In the genomic region with DNA sequence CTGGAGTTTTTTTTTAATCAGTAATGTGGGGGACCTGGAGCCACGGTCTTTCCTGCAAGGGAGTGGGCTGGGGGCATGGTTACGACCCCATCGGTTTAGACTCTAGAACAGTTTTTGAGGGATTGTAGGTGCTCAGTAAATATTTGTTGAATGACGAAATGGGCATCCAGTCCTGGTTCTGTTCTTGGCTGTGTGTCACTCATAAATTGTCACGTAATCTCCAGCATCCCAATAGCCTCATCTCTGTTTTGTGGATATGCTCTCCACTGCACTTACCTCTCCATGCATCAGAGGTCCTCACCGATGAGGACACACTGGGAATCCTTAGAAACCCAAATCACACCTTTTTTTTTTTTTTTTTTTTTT, we compare ENCODE assay signal across 8 cellular contexts. TPM values are rescaled to one million over a fixed set of nuclear protein-coding genes. Genes with fewer than 3 reads are reported as not detected.
DNase-seq lines count a peak whose midpoint lies in the region; ATAC-seq, FAIRE-seq and TF ChIP-seq lines count a peak whose summit lies in the region.

No MANE protein-coding gene starts in this region.

- DNase-seq in DMS53 treated with DMSO at 0.1 percent for 48 hours (lab: John Stamatoyannopoulos, UW; ENCODE audit: unreplicated experiment) (peak; percentile 24), PC-3 (peak; percentile 11), esophagus muscularis mucosa (ENCODE audit: extremely low spot score) (no peak), psoas muscle (no peak), germinal center (ENCODE audit: low spot score) (no peak), NCI-H2029 (lab: John Stamatoyannopoulos, UW) (no peak), frontal cortex (ENCODE audit: low spot score in 2 of 2) (no peak)

- CTCF ChIA-PET in PC-3 (lab: Charles Lee) = interaction anchor here (0.8 to 1.9 kb wide), 2 partner anchors 24 to 71 kb away, joined by 3 to 11 read pairs; no protein-coding TSS in a partner anchor

- peak overlapping the region; percentile 91 for H3K4me2 ChIP-seq in PC-3 (ENCODE audit: low read length)

- no TSS peak for BruUV-seq in PC-3 (replicated peaks; lab: Mats Ljungman, UMichigan)

- H3K9me2 ChIP-seq in PC-3 (replicated peaks; ENCODE audit: low read length) = no peaks in the 10 kb centered on the region

- peak; percentile 41 for ATAC-seq in PC-3
- ATAC-seq in psoas muscle = peak in 3 of 4 donors; percentile 1 to 11 (median 7)
- ATAC-seq in GM21723 (IDR thresholded peaks at IDR 0.05; ENCODE audit: unreplicated experiment) = no peak

- H3K9ac ChIP-seq in PC-3 (ENCODE audit: low read length) = no peak overlapping the region

- POLR2A ChIA-PET in PC-3 (lab: Charles Lee; ENCODE audit: unreplicated experiment) = no interaction called here

- TF ChIP-seq POLR2A in esophagus muscularis mucosa (IDR thresholded peaks at IDR 0.05; ENCODE audit: low read depth) = no peak

- no peaks in the 10 kb centered on the region for H3K27me3 ChIP-seq in PC-3 (ENCODE audit: low read length)
- H3K27me3 ChIP-seq in esophagus muscularis mucosa = no peaks in the 10 kb centered on the region
- no peaks in the 10 kb centered on the region for H3K27me3 ChIP-seq in psoas muscle (ENCODE audit: insufficient read depth in 3 of 3, low read length in 2 of 3)

- no peak for FAIRE-seq in frontal cortex (lab: Jason Lieb, UNC)

- WGBS in esophagus muscularis mucosa = 85% methylated on average over 6 of the region's 6 CpGs
- WGBS in psoas muscle, 3 donors = 70 to 80% (median 71%) methylated on average over 6 of the region's 6 CpGs

- H3K4me3 ChIP-seq in PC-3 (ENCODE audit: low read length) (peak overlapping the region; percentile 78), esophagus muscularis mucosa (peak overlapping the region; percentile 68 to 75 (median 74)), psoas muscle (peak overlapping the region; percentile 95)

- no peaks in the 10 kb centered on the region for H4K20me1 ChIP-seq in PC-3 (ENCODE audit: low read length)

- no peaks in the 10 kb centered on the region for H3K36me3 ChIP-seq in PC-3 (ENCODE audit: low read depth, low read length)
- H3K36me3 ChIP-seq in esophagus muscularis mucosa = peaks cover 0 to 9% (median 4%) of the 10 kb centered on the region in 4 donors
- peaks cover 0 to 8% of the 10 kb centered on the region in 2 donors for H3K36me3 ChIP-seq in psoas muscle (ENCODE audit: insufficient read depth in 1 of 2, low read depth in 1 of 2)

- intact Hi-C loops in PC-3 (cut with micrococcal nuclease) (loop anchor here (10.0 kb wide), 1 partner anchor 50 kb away; a partner anchor contains a TSS), esophagus muscularis mucosa (cut with DNase I) (no loop called here), psoas muscle (cut with DNase I) (loop anchor here in 1 of 2 donors (2.0 kb wide), 1 partner anchor 48 kb away; no protein-coding TSS in a partner anchor)

- H3K79me2 ChIP-seq in PC-3 (ENCODE audit: low read length) = peaks cover 6% of the 10 kb centered on the region

- H3K4me1 ChIP-seq in PC-3 (ENCODE audit: insufficient read depth, low read length) (peaks cover 14% of the 10 kb centered on the region), esophagus muscularis mucosa (peaks cover 16 to 29% (median 25%) of the 10 kb centered on the region in 4 donors), psoas muscle (peaks cover 10% of the 10 kb centered on the region)

- TF ChIP-seq CTCF in PC-3 (conservative IDR thresholded peaks at IDR 0.05; ENCODE audit: low read depth, low read length) (no peak), esophagus muscularis mucosa (IDR thresholded peaks at IDR 0.05) (no peak), psoas muscle (IDR thresholded peaks at IDR 0.05) (no peak)

- H2AFZ ChIP-seq in PC-3 (ENCODE audit: low read length) = peak overlapping the region; percentile 90

- no peak for TF ChIP-seq EP300 in esophagus muscularis mucosa (IDR thresholded peaks at IDR 0.05)

- no peaks in the 10 kb centered on the region for H3F3A ChIP-seq in PC-3 (ENCODE audit: low read length, unreplicated experiment)

- H3K27ac ChIP-seq in PC-3 (ENCODE audit: low read length) (no peak overlapping the region), esophagus muscularis mucosa (replicated peaks in 1 of 4) (peak overlapping the region; percentile 70 to 78 (median 74)), psoas muscle (peak overlapping the region; percentile 89)

- H3K9me3 ChIP-seq in PC-3 (ENCODE audit: low read length) = no peaks in the 10 kb centered on the region
- H3K9me3 ChIP-seq in esophagus muscularis mucosa = no peaks in the 10 kb centered on the region
- no peaks in the 10 kb centered on the region for H3K9me3 ChIP-seq in psoas muscle

RNA-seq across cellular contexts. Expression of a gene that starts 0.5 kb away (rescaled TPM):
- 4.0 and 7.3 TPM in 2 replicates for total RNA-seq in PC-3 (2014; rRNA removed)
- total RNA-seq in esophagus muscularis mucosa = 10 to 100 TPM in 3 of 4 donors, 1 to 10 TPM in 1; 8.1 to 11.6 (median 10.3) TPM
- 10 to 100 TPM in 1 of 4 donors, 1 to 10 TPM in 3; 6.6 to 12.6 (median 8.2) TPM for total RNA-seq in psoas muscle
- polyA plus RNA-seq in psoas muscle = 10 to 100 TPM in 1 of 3 donors, 1 to 10 TPM in 2; 4.3 to 11.7 (median 8.9) TPM
- total RNA-seq in frontal cortex = 14.3 TPM

RNA-seq across cellular contexts. Expression of a gene that starts 49.0 kb away (rescaled TPM):
- total RNA-seq in PC-3 (2014; rRNA removed) = 83.6 and 90.6 TPM in 2 replicates
- 100 to 1,000 TPM in 1 of 4 donors, 10 to 100 TPM in 3; 64.1 to 108 (median 92.6) TPM for total RNA-seq in esophagus muscularis mucosa
- total RNA-seq in psoas muscle = 100 to 1,000 TPM; 183 to 396 (median 274) TPM
- polyA plus RNA-seq in psoas muscle = 100 to 1,000 TPM; 129 to 238 (median 215) TPM
- 33.8 TPM for total RNA-seq in frontal cortex

RNA-seq across cellular contexts. Expression of a gene that starts 55.4 kb away (rescaled TPM):
- total RNA-seq in PC-3 (2014; rRNA removed) (132 and 135 TPM in 2 replicates), esophagus muscularis mucosa (10 to 100 TPM; 92.1 to 97.6 (median 95.6) TPM), psoas muscle (100 to 1,000 TPM in 1 of 4 donors, 10 to 100 TPM in 3; 70.9 to 112 (median 90.0) TPM), frontal cortex (87.6 TPM)
- polyA plus RNA-seq in psoas muscle = 10 to 100 TPM; 57.6 to 90.4 (median 75.8) TPM

Comparison
In these comparisons a context has a peak if more than half of its experiments do, and no peak if none do; other contexts are left out.
1. DNase-seq: peak in DMS53 treated with DMSO at 0.1 percent for 48 hours (single experiment) and PC-3 (single experiment); none in esophagus muscularis mucosa (single experiment), psoas muscle (0 of 2), germinal center (single experiment), NCI-H2029 (single experiment) and frontal cortex (0 of 2).
2. Peak in every context shown above with its lines, with median percentiles within 50 percentile points of each other: H3K4me3 ChIP-seq.